8 cellular contexts compared by ENCODE assay signal in the genomic region with DNA sequence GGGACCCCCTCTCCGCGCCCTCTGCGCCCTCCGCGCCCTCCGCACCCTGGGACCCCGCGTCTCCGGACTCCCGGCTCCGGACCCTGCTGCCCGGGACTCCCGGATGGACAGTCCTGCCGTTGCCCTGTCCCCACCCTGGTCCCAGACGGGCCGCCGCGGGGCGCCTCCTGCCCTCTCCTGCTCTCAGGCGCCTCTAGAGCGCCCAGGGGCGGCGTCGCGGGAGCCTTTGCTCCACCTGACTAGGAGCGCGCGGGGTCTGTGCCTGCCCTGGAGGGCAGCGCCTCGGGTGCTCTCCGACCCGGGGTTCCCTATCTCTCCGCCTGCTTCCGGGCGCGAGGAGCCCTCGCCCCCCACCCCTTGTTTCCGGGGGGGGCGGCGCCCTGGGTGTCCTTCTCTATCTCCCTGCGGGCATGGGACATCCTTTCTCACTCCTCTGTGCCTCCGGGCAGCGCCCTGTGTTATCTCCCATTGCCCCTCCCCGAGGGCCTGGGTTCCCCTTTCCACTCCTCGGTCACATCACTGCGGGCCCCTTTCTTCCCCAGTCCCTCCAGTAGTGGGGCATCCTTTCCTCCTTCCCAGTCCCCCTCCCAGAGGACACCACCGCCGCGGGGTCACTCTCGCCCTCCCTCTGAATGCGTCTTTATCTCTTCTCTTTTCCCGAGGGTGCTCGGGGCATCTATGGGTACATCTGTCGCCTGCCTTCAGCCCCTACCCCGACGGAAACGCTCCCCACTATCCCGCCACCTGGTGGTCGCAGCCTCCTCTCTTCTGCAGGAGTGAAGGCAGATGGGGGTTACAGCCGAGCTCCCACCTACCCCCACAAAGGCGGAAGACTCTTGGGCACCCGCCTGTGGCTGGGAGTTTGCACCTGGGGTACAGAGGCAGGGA. TPM values are rescaled to one million over a fixed set of nuclear protein-coding genes. Genes with fewer than 3 reads are reported as not detected.
DNase-seq lines count a peak whose midpoint lies in the region; ATAC-seq and TF ChIP-seq lines count a peak whose summit lies in the region.

No MANE protein-coding gene starts in this region.

- no peak overlapping the region for H3K27ac ChIP-seq in right cardiac atrium (ENCODE audit: low read length)

- H3K4me1 Mint-ChIP-seq in activated T-cell treated with anti-CD3 and anti-CD28 coated beads, Interleukin-2, amount 50 U/mL, for 4 hours (ENCODE audit: low read depth), result peaks cover 61% of the 10 kb centered on the region

- no peaks in the 10 kb centered on the region for H3K9me3 Mint-ChIP-seq in activated T-cell treated with anti-CD3 and anti-CD28 coated beads, Interleukin-2, amount 50 U/mL, for 4 hours

- DNase-seq in NCI-H748 (lab: John Stamatoyannopoulos, UW; ENCODE audit: unreplicated experiment) (peak; percentile 10), NCI-H748 treated with DMSO at 0.1 percent for 48 hours (lab: John Stamatoyannopoulos, UW) (no peak), right cardiac atrium (peak; percentile 18 to 61 (median 60)), COR-L47 (lab: John Stamatoyannopoulos, UW) (no peak), NCI-H146 treated with DMSO at 0.1 percent for 48 hours (lab: John Stamatoyannopoulos, UW; ENCODE audit: unreplicated experiment) (no peak)
- DNase-seq in activated T-cell treated with anti-CD3 and anti-CD28 coated beads, Interleukin-2, amount 50 U/mL, for 4 hours, result peak; percentile 51
- peak; percentile 65 for DNase-seq in stimulated activated CD4-positive, alpha-beta T cell treated with anti-CD3 and anti-CD28 coated beads, Interleukin-15, amount 100 ng/mL, for 24 hours

- H3K9ac ChIP-seq in Loucy (ENCODE audit: low read depth, low read length, poor library complexity, severe bottlenecking), result peak overlapping the region; percentile 72

- H4K20me1 ChIP-seq in Loucy (ENCODE audit: insufficient read depth, low read length, poor library complexity, severe bottlenecking), result peaks cover 18% of the 10 kb centered on the region

- H3K4me2 ChIP-seq in Loucy (ENCODE audit: low read depth, low read length, poor library complexity, severe bottlenecking), result peak overlapping the region; percentile 89

- no peaks in the 10 kb centered on the region for H3K9me2 ChIP-seq in Loucy (replicated peaks; ENCODE audit: low read depth, low read length)

- TF ChIP-seq CTCF in Loucy (conservative IDR thresholded peaks at IDR 0.05; ENCODE audit: low read length), result peak; percentile 62

- no peaks in the 10 kb centered on the region for H3K27me3 Mint-ChIP-seq in activated T-cell treated with anti-CD3 and anti-CD28 coated beads, Interleukin-2, amount 50 U/mL, for 4 hours (ENCODE audit: low read depth)

- H2AFZ ChIP-seq in Loucy (ENCODE audit: low read length), result peak overlapping the region; percentile 42

- H3K4me1 ChIP-seq in Loucy (ENCODE audit: insufficient read depth, low read length, poor library complexity, severe bottlenecking) (peaks cover 60% of the 10 kb centered on the region), right cardiac atrium (ENCODE audit: control insufficient read depth, insufficient read depth, low read length) (no peaks in the 10 kb centered on the region)

- H3F3A ChIP-seq in Loucy (ENCODE audit: low read depth), result no peaks in the 10 kb centered on the region

- H3K4me3 Mint-ChIP-seq in activated T-cell treated with anti-CD3 and anti-CD28 coated beads, Interleukin-2, amount 50 U/mL, for 4 hours, result peak overlapping the region; percentile 97

- H3K27me3 ChIP-seq in Loucy (ENCODE audit: insufficient read depth, low read length, poor library complexity, severe bottlenecking) (no peaks in the 10 kb centered on the region), right cardiac atrium (ENCODE audit: control insufficient read depth, insufficient read depth) (peaks cover 4% of the 10 kb centered on the region)

- ATAC-seq in activated T-cell treated with anti-CD3 and anti-CD28 coated beads, Interleukin-2, amount 50 U/mL, for 4 hours, result peak; percentile 39 to 43
- ATAC-seq in right cardiac atrium, result peak; percentile 30 to 51

- peaks cover 19% of the 10 kb centered on the region for H3K36me3 Mint-ChIP-seq in activated T-cell treated with anti-CD3 and anti-CD28 coated beads, Interleukin-2, amount 50 U/mL, for 4 hours (ENCODE audit: insufficient read depth)

- intact Hi-C loops in right cardiac atrium (cut with DNase I), result no loop called here

- H3K36me3 ChIP-seq in Loucy (ENCODE audit: insufficient read depth, low read length), result no peaks in the 10 kb centered on the region

- H3K79me2 ChIP-seq in Loucy (ENCODE audit: insufficient read depth, low read length), result peaks cover 50% of the 10 kb centered on the region

- peak overlapping the region; percentile 85 for H3K4me3 ChIP-seq in Loucy (ENCODE audit: low read length, poor library complexity, severe bottlenecking)
- peak overlapping the region; percentile 54 for H3K4me3 ChIP-seq in right cardiac atrium (ENCODE audit: low read length)

- 1% methylated on average over 62 of the region's 62 CpGs for WGBS in right cardiac atrium

- no peaks in the 10 kb centered on the region for H3K9me3 ChIP-seq in Loucy (ENCODE audit: insufficient read depth, low read depth, low read length)
- no peaks in the 10 kb centered on the region for H3K9me3 ChIP-seq in right cardiac atrium (ENCODE audit: control insufficient read depth, low read length)

RNA-seq across cellular contexts. Expression of a gene that starts 0.9 kb away (rescaled TPM):
- total RNA-seq in activated T-cell treated with anti-CD3 and anti-CD28 coated beads, Interleukin-2, amount 50 U/mL, for 4 hours, result 10 to 100 TPM; 41.4 to 66.8 (median 63.3) TPM
- total RNA-seq in right cardiac atrium, result 1 to 10 TPM; 2.8 to 4.1 (median 3.7) TPM
- 0.41 TPM for polyA plus RNA-seq in right cardiac atrium

Comparison
In these comparisons a context has a peak if more than half of its experiments do, and no peak if none do; other contexts are left out.
1. DNase-seq: peak in NCI-H748 (single experiment), activated T-cell treated with anti-CD3 and anti-CD28 coated beads, Interleukin-2, amount 50 U/mL, for 4 hours (single experiment), right cardiac atrium (3 of 3) and stimulated activated CD4-positive, alpha-beta T cell treated with anti-CD3 and anti-CD28 coated beads, Interleukin-15, amount 100 ng/mL, for 24 hours (single experiment); none in NCI-H748 treated with DMSO at 0.1 percent for 48 hours (single experiment), COR-L47 (single experiment) and NCI-H146 treated with DMSO at 0.1 percent for 48 hours (single experiment).
2. RNA of a gene that starts 0.9 kb away (total RNA-seq): 41.4 to 66.8 TPM in activated T-cell treated with anti-CD3 and anti-CD28 coated beads, Interleukin-2, amount 50 U/mL, for 4 hours; 2.8 to 4.1 TPM in right cardiac atrium; every median in the first group is over 4 times any median in the second.